In genomic region chr10:128318868-128319267, GRCh38 we compare ENCODE assay signal across 14 cellular contexts.
"Had no signal": no experiment of that assay in that cellular context is flagged by ENCODE, and none has a peak within 500 bp of the region (broad histone marks: within the 10 kb centered on the region; RNA-seq: fewer than 3 reads in every experiment).

No MANE protein-coding gene starts in this region.

- H3K4me2 ChIP-seq: neural progenitor cell had no signal

- DNase-seq: activated CD4-positive, alpha-beta T cell treated with anti-CD3 and anti-CD28 coated beads, Interleukin-2, amount 50 U/mL, for 1 hour; activated naive CD4-positive, alpha-beta T cell treated with Interleukin-2 at 50 U/mL for 16 hours; activated T-cell treated with anti-CD3 and anti-CD28 coated beads for 4 hours; aorta; cerebellar nuclear complex; effector CD8-positive, alpha-beta T cell; foreskin melanocyte; mesendoderm; ovary; right lobe of liver; spleen; stimulated activated CD4-positive, alpha-beta T cell treated with anti-CD3 and anti-CD28 coated beads, Interleukin-1b, Interleukin-23, amount 100 ng/mL, for 48 hours had no signal

- ATAC-seq: right lobe of liver; stimulated activated effector memory CD8-positive, alpha-beta T cell treated with anti-CD3 and anti-CD28 coated beads, Interleukin-12 subunit alpha, Interleukin-12 subunit beta, amount 100 ng/mL, for 72 hours had no signal

- H3K36me3 ChIP-seq: neural progenitor cell, ovary, right lobe of liver, spleen had no signal

- H2AFZ ChIP-seq: neural progenitor cell had no signal

- H3K27me3 ChIP-seq: neural progenitor cell, ovary, right lobe of liver had no signal

- H3K9ac ChIP-seq: neural progenitor cell had no signal

- H3K4me3 ChIP-seq: neural progenitor cell, ovary, right lobe of liver, spleen had no signal

- H3K9me3 ChIP-seq: ovary, right lobe of liver, spleen had no signal

- H3K4me1 ChIP-seq: right lobe of liver, spleen had no signal

- H3K27ac ChIP-seq: neural progenitor cell, ovary, right lobe of liver, spleen had no signal
